In genomic region chr5:14728109-14728938, GRCh38 we compare ENCODE assay signal across 1 cellular context.
TF ChIP-seq lines count a peak whose summit lies in the region.

No MANE protein-coding gene starts in this region.

TF ChIP-seq in HepG2, 621 proteins besides CTCF, POLR2A, EP300 and RAD21 (continued from another document):
- TF ChIP-seq ZNF281 (CRISPR knock-in tag; IDR thresholded peaks at IDR 0.05; ENCODE audit: borderline replicate concordance) (peak; percentile 99), FOXO1 (CRISPR knock-in tag; IDR thresholded peaks at IDR 0.05) (peak; percentile 82), JUNB (CRISPR knock-in tag; IDR thresholded peaks at IDR 0.05; ENCODE audit: borderline replicate concordance) (no peak), STAG1 (CRISPR knock-in tag; IDR thresholded peaks at IDR 0.05) (peak; percentile 37; the same call in 1 of the 2 replicates), ZNF564 (CRISPR knock-in tag; IDR thresholded peaks at IDR 0.05) (0 out of 2 replicates have a peak, but pooled peaks have one; percentile 66), ZFP41 (CRISPR knock-in tag; IDR thresholded peaks at IDR 0.05; ENCODE audit: borderline replicate concordance) (no peak), BHLHE40 (IDR thresholded peaks at IDR 0.05; ENCODE audit: low read length) (peak; percentile 60), ZNF543 (CRISPR knock-in tag; IDR thresholded peaks at IDR 0.05) (peak; percentile 82), IRF2 (CRISPR knock-in tag; IDR thresholded peaks at IDR 0.05) (peak; percentile 59; the same call in 1 of the 2 replicates), NCOA2 (CRISPR knock-in tag; IDR thresholded peaks at IDR 0.05) (peak; percentile 95), CHD2 (IDR thresholded peaks at IDR 0.05; ENCODE audit: low read depth, low read length) (peak; percentile 61; the same call in 1 of the 2 replicates)
- TF ChIP-seq, protein P1, sequence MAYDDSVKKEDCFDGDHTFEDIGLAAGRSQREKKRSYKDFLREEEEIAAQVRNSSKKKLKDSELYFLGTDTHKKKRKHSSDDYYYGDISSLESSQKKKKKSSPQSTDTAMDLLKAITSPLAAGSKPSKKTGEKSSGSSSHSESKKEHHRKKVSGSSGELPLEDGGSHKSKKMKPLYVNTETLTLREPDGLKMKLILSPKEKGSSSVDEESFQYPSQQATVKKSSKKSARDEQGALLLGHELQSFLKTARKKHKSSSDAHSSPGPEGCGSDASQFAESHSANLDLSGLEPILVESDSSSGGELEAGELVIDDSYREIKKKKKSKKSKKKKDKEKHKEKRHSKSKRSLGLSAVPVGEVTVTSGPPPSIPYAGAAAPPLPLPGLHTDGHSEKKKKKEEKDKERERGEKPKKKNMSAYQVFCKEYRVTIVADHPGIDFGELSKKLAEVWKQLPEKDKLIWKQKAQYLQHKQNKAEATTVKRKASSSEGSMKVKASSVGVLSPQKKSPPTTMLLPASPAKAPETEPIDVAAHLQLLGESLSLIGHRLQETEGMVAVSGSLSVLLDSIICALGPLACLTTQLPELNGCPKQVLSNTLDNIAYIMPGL (CRISPR knock-in tag; IDR thresholded peaks at IDR 0.05; ENCODE audit: borderline replicate concordance in 1 of 2, low read depth in 1 of 2): peak in 1 of 2 experiments; percentile 50; a peak in 2 of 4 replicates
TF ChIP-seq in HepG2: peak in this region for 235.
